In genomic region chr6:26026833-26027490, GRCh38 we compare ENCODE assay signal across 8 cellular contexts.
DNase-seq lines count a peak whose midpoint lies in the region; ATAC-seq and TF ChIP-seq lines count a peak whose summit lies in the region.

No MANE protein-coding gene starts in this region.

- no peaks in the 10 kb centered on the region for H3K9me3 Mint-ChIP-seq in immature natural killer cell

- no peaks in the 10 kb centered on the region for H3K36me3 Mint-ChIP-seq in immature natural killer cell

- TF ChIP-seq POLR2A in breast epithelium (IDR thresholded peaks at IDR 0.05), result peak; percentile 98

- H3K27me3 Mint-ChIP-seq in immature natural killer cell (ENCODE audit: low read depth in 3 of 3), result peaks cover 22 to 35% (median 27%) of the 10 kb centered on the region in 3 donors

- TF ChIP-seq CTCF in A673 (conservative IDR thresholded peaks at IDR 0.05; ENCODE audit: low read depth, low read length), result no peak
- TF ChIP-seq CTCF in VCaP (conservative IDR thresholded peaks at IDR 0.05), result no peak
- peak in 2 of 3 donors; percentile 19 to 23 for TF ChIP-seq CTCF in breast epithelium (IDR thresholded peaks at IDR 0.05)

- no peaks in the 10 kb centered on the region for H3K27me3 ChIP-seq in A673 (replicated peaks; ENCODE audit: insufficient read depth, low read depth, low read length, poor library complexity)
- no peaks in the 10 kb centered on the region for H3K27me3 ChIP-seq in breast epithelium

- no peaks in the 10 kb centered on the region for H3K36me3 ChIP-seq in A673 (ENCODE audit: insufficient read depth, low read length, poor library complexity, severe bottlenecking)
- no peaks in the 10 kb centered on the region for H3K36me3 ChIP-seq in breast epithelium

- ATAC-seq in GM18868 (IDR thresholded peaks at IDR 0.05; ENCODE audit: unreplicated experiment), result peak; percentile 39
- peak; percentile 32 for ATAC-seq in HG03108 (IDR thresholded peaks at IDR 0.05; ENCODE audit: unreplicated experiment)

- CTCF ChIA-PET in A673 (lab: Charles Lee), result interaction anchor here (0.5 to 1.3 kb wide), 4 partner anchors 24 to 1864 kb away, joined by 3 to 4 read pairs (median 3); a partner anchor contains a TSS

- H3K4me3 Mint-ChIP-seq in immature natural killer cell, result peak overlapping the region; percentile 87 to 96 (median 93)

- POLR2A ChIA-PET in A673 (lab: Charles Lee; ENCODE audit: low non-redundant PET), result interaction anchor here (0.6 to 1.1 kb wide), 2 partner anchors 64 to 97 kb away, joined by 3 to 5 read pairs; a partner anchor contains a TSS

- no TSS peak for BruUV-seq in A673 (replicated peaks; lab: Mats Ljungman, UMichigan)

- H3K9me3 ChIP-seq in A673 (ENCODE audit: low read depth, low read length, poor library complexity, severe bottlenecking) (no peaks in the 10 kb centered on the region), breast epithelium (no peaks in the 10 kb centered on the region)

- H3K4me1 ChIP-seq in A673 (ENCODE audit: insufficient read depth, low read length, poor library complexity, severe bottlenecking) (peaks cover 28% of the 10 kb centered on the region), breast epithelium (no peaks in the 10 kb centered on the region)

- H3K4me3 ChIP-seq in A673 (ENCODE audit: low read depth, low read length, poor library complexity, severe bottlenecking), result peak overlapping the region; percentile 52
- H3K4me3 ChIP-seq in breast epithelium, result peak overlapping the region; percentile 59 to 81 (median 61)

- peak overlapping the region; percentile 98 to 100 (median 100) for H3K27ac Mint-ChIP-seq in immature natural killer cell

- peaks cover 58 to 67% of the 10 kb centered on the region in 2 donors for H3K4me1 Mint-ChIP-seq in immature natural killer cell

- H3K27ac ChIP-seq in A673 (ENCODE audit: low read depth, low read length, poor library complexity, severe bottlenecking), result peak overlapping the region; percentile 82
- H3K27ac ChIP-seq in VCaP, result peak overlapping the region; percentile 76
- H3K27ac ChIP-seq in breast epithelium, result peak overlapping the region; percentile 97 to 98

- DNase-seq in A673 (ENCODE audit: low spot score), result peak; percentile 98
- peak; percentile 69 for DNase-seq in NCI-H2196 treated with DMSO at 0.1 percent for 48 hours (lab: John Stamatoyannopoulos, UW; ENCODE audit: unreplicated experiment)
- DNase-seq in breast epithelium (ENCODE audit: low spot score in 2 of 2), result peak; percentile 90 to 94
- peak; percentile 93 to 95 (median 94) for DNase-seq in immature natural killer cell
- DNase-seq in stimulated activated CD4-positive, alpha-beta T cell treated with anti-CD3 and anti-CD28 coated beads, Interleukin-12 subunit alpha, Interleukin-12 subunit beta, amount 100 ng/mL, for 24 hours (ENCODE audit: low read depth in 2 of 2), result peak; percentile 86 to 91

- intact Hi-C loops in A673 (cut with micrococcal nuclease; ENCODE audit: unreplicated experiment) (loop anchor here (10.0 kb wide), 2 partner anchors 178 to 1108 kb away; a partner anchor contains a TSS), breast epithelium (cut with DNase I; ENCODE audit: low total_unique reads) (no loop called here)

Comparison
In these comparisons a context has a peak if more than half of its experiments do, and no peak if none do; other contexts are left out.
1. Peak in every context shown above with its lines: DNase-seq, ATAC-seq, H3K4me3 ChIP-seq and H3K27ac ChIP-seq.
2. CTCF ChIP-seq: peak in breast epithelium (2 of 3); none in A673 (single experiment) and VCaP (single experiment).